In the genomic region with DNA sequence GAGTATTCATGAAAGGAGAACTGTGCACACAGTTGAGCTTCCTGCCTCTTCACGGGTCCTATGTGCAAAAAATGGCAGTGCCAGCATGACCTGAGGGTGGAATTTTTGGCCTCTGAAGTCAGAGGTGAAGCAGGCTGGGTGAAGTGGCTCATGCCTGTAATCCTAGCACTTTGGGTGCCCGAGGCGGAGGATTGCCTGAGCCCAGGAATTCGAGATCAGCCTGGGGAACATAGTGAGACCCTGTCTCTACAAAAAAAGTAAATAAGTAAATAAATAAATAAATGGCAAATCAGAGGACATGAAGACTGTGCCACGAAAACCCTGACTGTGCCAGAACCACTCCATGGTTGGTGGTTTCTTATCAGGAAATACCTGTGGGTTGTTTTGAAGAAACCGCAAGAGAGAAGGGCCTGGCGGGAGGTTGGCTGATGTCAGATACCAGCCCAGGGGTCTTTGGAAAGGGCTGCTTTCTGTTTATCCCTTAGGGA, we compare ENCODE assay signal across 1 cellular context.
TF ChIP-seq lines count a peak whose summit lies in the region.

No MANE protein-coding gene starts in this region.

TF ChIP-seq in K562, 482 proteins besides CTCF, POLR2A, EP300 and RAD21 (continued from another document and continues in another):
- TF ChIP-seq ILF3 (IDR thresholded peaks at IDR 0.05; ENCODE audit: borderline replicate concordance) (no peak), ZNF551 (CRISPR knock-in tag; IDR thresholded peaks at IDR 0.05) (no peak), EWSR1 (IDR thresholded peaks at IDR 0.05; ENCODE audit: borderline replicate concordance, low read depth, partially characterized antibody) (no peak), FOS (IDR thresholded peaks at IDR 0.05; ENCODE audit: extremely low read depth, insufficient read length) (no peak), TBP (optimal IDR thresholded peaks at IDR 0.05; ENCODE audit: low read depth, low read length) (no peak), MYC (IDR thresholded peaks at IDR 0.05; ENCODE audit: low read depth, low read length) (no peak), MYC (CRISPR knock-in tag; IDR thresholded peaks at IDR 0.05; ENCODE audit: borderline replicate concordance, low read depth) (no peak), CREM (IDR thresholded peaks at IDR 0.05; ENCODE audit: low read depth) (no peak), TBL1XR1 (IDR thresholded peaks at IDR 0.05; ENCODE audit: low read length in 2 of 2) (no peak), ZNF584 (CRISPR knock-in tag; IDR thresholded peaks at IDR 0.05; ENCODE audit: low read depth) (no peak), WHSC1 (IDR thresholded peaks at IDR 0.05; ENCODE audit: low read length) (no peak), ARID1B (IDR thresholded peaks at IDR 0.05) (peak; percentile 55; the same call in 1 of the 2 replicates), ARHGAP35 (IDR thresholded peaks at IDR 0.05; ENCODE audit: partially characterized antibody) (no peak), SMARCA5 (IDR thresholded peaks at IDR 0.05) (no peak), SAP30 (IDR thresholded peaks at IDR 0.05; ENCODE audit: borderline replicate concordance, insufficient read depth, low read depth, low read length, poor library complexity, severe bottlenecking) (no peak), ZNF263 (CRISPR knock-in tag; IDR thresholded peaks at IDR 0.05; ENCODE audit: borderline replicate concordance) (no peak), CAMTA2 (CRISPR knock-in tag; conservative IDR thresholded peaks at IDR 0.05) (no peak), TAL1 (IDR thresholded peaks at IDR 0.05) (peak; percentile 14; the same call in 1 of the 2 replicates), ZNF184 (CRISPR knock-in tag; IDR thresholded peaks at IDR 0.05) (no peak), RNF2 (IDR thresholded peaks at IDR 0.05) (no peak), ZNF79 (CRISPR knock-in tag; IDR thresholded peaks at IDR 0.05; ENCODE audit: low read depth) (no peak), ZBTB7A (IDR thresholded peaks at IDR 0.05; ENCODE audit: borderline replicate concordance, control insufficient read depth, low read depth, low read length) (peak; percentile 65; the same call in 1 of the 2 replicates), JUN (IDR thresholded peaks at IDR 0.05; ENCODE audit: borderline replicate concordance, low read depth, low read length) (no peak), JUN (CRISPR knock-in tag; IDR thresholded peaks at IDR 0.05; ENCODE audit: borderline replicate concordance) (no peak), ZNF830 (CRISPR knock-in tag; IDR thresholded peaks at IDR 0.05) (no peak), NEUROD1 (IDR thresholded peaks at IDR 0.05; ENCODE audit: borderline replicate concordance, low read depth, low read length, partially characterized antibody) (no peak), RFX1 (IDR thresholded peaks at IDR 0.05) (no peak), TCFL5 (CRISPR knock-in tag; conservative IDR thresholded peaks at IDR 0.05) (no peak), HLTF (IDR thresholded peaks at IDR 0.05) (no peak)
- TF ChIP-seq, protein P1, sequence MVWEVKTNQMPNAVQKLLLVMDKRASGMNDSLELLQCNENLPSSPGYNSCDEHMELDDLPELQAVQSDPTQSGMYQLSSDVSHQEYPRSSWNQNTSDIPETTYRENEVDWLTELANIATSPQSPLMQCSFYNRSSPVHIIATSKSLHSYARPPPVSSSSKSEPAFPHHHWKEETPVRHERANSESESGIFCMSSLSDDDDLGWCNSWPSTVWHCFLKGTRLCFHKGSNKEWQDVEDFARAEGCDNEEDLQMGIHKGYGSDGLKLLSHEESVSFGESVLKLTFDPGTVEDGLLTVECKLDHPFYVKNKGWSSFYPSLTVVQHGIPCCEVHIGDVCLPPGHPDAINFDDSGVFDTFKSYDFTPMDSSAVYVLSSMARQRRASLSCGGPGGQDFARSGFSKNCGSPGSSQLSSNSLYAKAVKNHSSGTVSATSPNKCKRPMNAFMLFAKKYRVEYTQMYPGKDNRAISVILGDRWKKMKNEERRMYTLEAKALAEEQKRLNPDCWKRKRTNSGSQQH (CRISPR knock-in tag; IDR thresholded peaks at IDR 0.05) = no peak
- TF ChIP-seq, protein P2, sequence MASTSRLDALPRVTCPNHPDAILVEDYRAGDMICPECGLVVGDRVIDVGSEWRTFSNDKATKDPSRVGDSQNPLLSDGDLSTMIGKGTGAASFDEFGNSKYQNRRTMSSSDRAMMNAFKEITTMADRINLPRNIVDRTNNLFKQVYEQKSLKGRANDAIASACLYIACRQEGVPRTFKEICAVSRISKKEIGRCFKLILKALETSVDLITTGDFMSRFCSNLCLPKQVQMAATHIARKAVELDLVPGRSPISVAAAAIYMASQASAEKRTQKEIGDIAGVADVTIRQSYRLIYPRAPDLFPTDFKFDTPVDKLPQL (IDR thresholded peaks at IDR 0.05; ENCODE audit: extremely low read depth, insufficient read length) = no peak
- TF ChIP-seq, protein P3, sequence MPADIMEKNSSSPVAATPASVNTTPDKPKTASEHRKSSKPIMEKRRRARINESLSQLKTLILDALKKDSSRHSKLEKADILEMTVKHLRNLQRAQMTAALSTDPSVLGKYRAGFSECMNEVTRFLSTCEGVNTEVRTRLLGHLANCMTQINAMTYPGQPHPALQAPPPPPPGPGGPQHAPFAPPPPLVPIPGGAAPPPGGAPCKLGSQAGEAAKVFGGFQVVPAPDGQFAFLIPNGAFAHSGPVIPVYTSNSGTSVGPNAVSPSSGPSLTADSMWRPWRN (IDR thresholded peaks at IDR 0.05; ENCODE audit: low read depth) = peak; percentile 72; the same call in 1 of the 2 replicates
- TF ChIP-seq, protein P4, sequence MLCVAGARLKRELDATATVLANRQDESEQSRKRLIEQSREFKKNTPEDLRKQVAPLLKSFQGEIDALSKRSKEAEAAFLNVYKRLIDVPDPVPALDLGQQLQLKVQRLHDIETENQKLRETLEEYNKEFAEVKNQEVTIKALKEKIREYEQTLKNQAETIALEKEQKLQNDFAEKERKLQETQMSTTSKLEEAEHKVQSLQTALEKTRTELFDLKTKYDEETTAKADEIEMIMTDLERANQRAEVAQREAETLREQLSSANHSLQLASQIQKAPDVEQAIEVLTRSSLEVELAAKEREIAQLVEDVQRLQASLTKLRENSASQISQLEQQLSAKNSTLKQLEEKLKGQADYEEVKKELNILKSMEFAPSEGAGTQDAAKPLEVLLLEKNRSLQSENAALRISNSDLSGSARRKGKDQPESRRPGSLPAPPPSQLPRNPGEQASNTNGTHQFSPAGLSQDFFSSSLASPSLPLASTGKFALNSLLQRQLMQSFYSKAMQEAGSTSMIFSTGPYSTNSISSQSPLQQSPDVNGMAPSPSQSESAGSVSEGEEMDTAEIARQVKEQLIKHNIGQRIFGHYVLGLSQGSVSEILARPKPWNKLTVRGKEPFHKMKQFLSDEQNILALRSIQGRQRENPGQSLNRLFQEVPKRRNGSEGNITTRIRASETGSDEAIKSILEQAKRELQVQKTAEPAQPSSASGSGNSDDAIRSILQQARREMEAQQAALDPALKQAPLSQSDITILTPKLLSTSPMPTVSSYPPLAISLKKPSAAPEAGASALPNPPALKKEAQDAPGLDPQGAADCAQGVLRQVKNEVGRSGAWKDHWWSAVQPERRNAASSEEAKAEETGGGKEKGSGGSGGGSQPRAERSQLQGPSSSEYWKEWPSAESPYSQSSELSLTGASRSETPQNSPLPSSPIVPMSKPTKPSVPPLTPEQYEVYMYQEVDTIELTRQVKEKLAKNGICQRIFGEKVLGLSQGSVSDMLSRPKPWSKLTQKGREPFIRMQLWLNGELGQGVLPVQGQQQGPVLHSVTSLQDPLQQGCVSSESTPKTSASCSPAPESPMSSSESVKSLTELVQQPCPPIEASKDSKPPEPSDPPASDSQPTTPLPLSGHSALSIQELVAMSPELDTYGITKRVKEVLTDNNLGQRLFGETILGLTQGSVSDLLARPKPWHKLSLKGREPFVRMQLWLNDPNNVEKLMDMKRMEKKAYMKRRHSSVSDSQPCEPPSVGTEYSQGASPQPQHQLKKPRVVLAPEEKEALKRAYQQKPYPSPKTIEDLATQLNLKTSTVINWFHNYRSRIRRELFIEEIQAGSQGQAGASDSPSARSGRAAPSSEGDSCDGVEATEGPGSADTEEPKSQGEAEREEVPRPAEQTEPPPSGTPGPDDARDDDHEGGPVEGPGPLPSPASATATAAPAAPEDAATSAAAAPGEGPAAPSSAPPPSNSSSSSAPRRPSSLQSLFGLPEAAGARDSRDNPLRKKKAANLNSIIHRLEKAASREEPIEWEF (CRISPR knock-in tag; IDR thresholded peaks at IDR 0.05) = no peak
- TF ChIP-seq, protein P5, sequence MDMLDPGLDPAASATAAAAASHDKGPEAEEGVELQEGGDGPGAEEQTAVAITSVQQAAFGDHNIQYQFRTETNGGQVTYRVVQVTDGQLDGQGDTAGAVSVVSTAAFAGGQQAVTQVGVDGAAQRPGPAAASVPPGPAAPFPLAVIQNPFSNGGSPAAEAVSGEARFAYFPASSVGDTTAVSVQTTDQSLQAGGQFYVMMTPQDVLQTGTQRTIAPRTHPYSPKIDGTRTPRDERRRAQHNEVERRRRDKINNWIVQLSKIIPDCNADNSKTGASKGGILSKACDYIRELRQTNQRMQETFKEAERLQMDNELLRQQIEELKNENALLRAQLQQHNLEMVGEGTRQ (CRISPR knock-in tag; IDR thresholded peaks at IDR 0.05) = no peak
- TF ChIP-seq, protein P6, sequence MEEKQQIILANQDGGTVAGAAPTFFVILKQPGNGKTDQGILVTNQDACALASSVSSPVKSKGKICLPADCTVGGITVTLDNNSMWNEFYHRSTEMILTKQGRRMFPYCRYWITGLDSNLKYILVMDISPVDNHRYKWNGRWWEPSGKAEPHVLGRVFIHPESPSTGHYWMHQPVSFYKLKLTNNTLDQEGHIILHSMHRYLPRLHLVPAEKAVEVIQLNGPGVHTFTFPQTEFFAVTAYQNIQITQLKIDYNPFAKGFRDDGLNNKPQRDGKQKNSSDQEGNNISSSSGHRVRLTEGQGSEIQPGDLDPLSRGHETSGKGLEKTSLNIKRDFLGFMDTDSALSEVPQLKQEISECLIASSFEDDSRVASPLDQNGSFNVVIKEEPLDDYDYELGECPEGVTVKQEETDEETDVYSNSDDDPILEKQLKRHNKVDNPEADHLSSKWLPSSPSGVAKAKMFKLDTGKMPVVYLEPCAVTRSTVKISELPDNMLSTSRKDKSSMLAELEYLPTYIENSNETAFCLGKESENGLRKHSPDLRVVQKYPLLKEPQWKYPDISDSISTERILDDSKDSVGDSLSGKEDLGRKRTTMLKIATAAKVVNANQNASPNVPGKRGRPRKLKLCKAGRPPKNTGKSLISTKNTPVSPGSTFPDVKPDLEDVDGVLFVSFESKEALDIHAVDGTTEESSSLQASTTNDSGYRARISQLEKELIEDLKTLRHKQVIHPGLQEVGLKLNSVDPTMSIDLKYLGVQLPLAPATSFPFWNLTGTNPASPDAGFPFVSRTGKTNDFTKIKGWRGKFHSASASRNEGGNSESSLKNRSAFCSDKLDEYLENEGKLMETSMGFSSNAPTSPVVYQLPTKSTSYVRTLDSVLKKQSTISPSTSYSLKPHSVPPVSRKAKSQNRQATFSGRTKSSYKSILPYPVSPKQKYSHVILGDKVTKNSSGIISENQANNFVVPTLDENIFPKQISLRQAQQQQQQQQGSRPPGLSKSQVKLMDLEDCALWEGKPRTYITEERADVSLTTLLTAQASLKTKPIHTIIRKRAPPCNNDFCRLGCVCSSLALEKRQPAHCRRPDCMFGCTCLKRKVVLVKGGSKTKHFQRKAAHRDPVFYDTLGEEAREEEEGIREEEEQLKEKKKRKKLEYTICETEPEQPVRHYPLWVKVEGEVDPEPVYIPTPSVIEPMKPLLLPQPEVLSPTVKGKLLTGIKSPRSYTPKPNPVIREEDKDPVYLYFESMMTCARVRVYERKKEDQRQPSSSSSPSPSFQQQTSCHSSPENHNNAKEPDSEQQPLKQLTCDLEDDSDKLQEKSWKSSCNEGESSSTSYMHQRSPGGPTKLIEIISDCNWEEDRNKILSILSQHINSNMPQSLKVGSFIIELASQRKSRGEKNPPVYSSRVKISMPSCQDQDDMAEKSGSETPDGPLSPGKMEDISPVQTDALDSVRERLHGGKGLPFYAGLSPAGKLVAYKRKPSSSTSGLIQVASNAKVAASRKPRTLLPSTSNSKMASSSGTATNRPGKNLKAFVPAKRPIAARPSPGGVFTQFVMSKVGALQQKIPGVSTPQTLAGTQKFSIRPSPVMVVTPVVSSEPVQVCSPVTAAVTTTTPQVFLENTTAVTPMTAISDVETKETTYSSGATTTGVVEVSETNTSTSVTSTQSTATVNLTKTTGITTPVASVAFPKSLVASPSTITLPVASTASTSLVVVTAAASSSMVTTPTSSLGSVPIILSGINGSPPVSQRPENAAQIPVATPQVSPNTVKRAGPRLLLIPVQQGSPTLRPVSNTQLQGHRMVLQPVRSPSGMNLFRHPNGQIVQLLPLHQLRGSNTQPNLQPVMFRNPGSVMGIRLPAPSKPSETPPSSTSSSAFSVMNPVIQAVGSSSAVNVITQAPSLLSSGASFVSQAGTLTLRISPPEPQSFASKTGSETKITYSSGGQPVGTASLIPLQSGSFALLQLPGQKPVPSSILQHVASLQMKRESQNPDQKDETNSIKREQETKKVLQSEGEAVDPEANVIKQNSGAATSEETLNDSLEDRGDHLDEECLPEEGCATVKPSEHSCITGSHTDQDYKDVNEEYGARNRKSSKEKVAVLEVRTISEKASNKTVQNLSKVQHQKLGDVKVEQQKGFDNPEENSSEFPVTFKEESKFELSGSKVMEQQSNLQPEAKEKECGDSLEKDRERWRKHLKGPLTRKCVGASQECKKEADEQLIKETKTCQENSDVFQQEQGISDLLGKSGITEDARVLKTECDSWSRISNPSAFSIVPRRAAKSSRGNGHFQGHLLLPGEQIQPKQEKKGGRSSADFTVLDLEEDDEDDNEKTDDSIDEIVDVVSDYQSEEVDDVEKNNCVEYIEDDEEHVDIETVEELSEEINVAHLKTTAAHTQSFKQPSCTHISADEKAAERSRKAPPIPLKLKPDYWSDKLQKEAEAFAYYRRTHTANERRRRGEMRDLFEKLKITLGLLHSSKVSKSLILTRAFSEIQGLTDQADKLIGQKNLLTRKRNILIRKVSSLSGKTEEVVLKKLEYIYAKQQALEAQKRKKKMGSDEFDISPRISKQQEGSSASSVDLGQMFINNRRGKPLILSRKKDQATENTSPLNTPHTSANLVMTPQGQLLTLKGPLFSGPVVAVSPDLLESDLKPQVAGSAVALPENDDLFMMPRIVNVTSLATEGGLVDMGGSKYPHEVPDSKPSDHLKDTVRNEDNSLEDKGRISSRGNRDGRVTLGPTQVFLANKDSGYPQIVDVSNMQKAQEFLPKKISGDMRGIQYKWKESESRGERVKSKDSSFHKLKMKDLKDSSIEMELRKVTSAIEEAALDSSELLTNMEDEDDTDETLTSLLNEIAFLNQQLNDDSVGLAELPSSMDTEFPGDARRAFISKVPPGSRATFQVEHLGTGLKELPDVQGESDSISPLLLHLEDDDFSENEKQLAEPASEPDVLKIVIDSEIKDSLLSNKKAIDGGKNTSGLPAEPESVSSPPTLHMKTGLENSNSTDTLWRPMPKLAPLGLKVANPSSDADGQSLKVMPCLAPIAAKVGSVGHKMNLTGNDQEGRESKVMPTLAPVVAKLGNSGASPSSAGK (IDR thresholded peaks at IDR 0.05) = no peak
- TF ChIP-seq, protein P7, sequence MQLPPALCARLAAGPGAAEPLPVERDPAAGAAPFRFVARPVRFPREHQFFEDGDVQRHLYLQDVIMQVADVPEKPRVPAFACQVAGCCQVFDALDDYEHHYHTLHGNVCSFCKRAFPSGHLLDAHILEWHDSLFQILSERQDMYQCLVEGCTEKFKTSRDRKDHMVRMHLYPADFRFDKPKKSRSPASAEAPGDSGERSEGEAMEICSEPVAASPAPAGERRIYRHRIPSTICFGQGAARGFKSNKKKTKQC (CRISPR knock-in tag; IDR thresholded peaks at IDR 0.05) = no peak
- TF ChIP-seq, protein P8, sequence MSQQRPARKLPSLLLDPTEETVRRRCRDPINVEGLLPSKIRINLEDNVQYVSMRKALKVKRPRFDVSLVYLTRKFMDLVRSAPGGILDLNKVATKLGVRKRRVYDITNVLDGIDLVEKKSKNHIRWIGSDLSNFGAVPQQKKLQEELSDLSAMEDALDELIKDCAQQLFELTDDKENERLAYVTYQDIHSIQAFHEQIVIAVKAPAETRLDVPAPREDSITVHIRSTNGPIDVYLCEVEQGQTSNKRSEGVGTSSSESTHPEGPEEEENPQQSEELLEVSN (IDR thresholded peaks at IDR 0.05; ENCODE audit: borderline replicate concordance in 1 of 2, extremely low read depth in 1 of 2, insufficient read depth in 1 of 2, insufficient read length in 1 of 2, low read depth in 1 of 2, low read length in 1 of 2, poor library complexity in 1 of 2, severe bottlenecking in 1 of 2) = no peak
